ENCODE assay signal across 1 cellular context in genomic region chr7:118006979-118007378, GRCh38.
TF ChIP-seq lines count a peak whose summit lies in the region.

No MANE protein-coding gene starts in this region.

TF ChIP-seq in GM23338, 12 proteins besides CTCF, POLR2A, EP300 and RAD21 (continued from another document):
- TF ChIP-seq, protein P1, sequence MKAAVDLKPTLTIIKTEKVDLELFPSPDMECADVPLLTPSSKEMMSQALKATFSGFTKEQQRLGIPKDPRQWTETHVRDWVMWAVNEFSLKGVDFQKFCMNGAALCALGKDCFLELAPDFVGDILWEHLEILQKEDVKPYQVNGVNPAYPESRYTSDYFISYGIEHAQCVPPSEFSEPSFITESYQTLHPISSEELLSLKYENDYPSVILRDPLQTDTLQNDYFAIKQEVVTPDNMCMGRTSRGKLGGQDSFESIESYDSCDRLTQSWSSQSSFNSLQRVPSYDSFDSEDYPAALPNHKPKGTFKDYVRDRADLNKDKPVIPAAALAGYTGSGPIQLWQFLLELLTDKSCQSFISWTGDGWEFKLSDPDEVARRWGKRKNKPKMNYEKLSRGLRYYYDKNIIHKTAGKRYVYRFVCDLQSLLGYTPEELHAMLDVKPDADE (IDR thresholded peaks at IDR 0.05), result no peak
